ENCODE assay signal across 18 cellular contexts in the genomic region with DNA sequence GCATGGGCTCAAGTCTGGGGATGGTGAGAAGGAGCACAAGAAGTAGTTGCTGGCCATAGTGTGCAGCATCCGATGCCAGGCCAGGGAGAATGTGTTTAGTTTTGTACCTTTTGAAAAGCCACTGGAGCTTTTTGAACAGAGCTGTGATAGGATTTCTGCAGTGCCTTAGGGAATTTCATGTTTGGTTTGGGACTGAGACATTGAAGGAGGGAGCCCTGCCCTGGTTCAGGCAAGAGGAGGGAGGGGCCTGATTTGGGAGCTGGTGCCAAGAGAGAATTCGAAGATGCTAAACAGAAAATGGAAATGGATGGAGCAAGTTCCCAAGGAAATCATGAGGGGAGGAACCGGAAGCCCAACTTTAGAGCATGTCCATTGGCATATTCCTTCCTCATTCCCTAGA.
DNase-seq lines count a peak whose midpoint lies in the region; ATAC-seq and TF ChIP-seq lines count a peak whose summit lies in the region.
"Had no signal": no experiment of that assay in that cellular context is flagged by ENCODE, and none has a peak within 500 bp of the region (broad histone marks: within the 10 kb centered on the region; RNA-seq: fewer than 3 reads in every experiment).

No MANE protein-coding gene starts in this region.

- H4K91ac ChIP-seq in neuronal stem cell (ENCODE audit: low read depth, low read length, poor library complexity), result no peak overlapping the region

- no peak overlapping the region for H3K4me3 Mint-ChIP-seq in GM23338
- H3K4me3 Mint-ChIP-seq: CD14-positive monocyte; CD4-positive, alpha-beta memory T cell; CD4-positive, CD25-positive, alpha-beta regulatory T cell had no signal

- H3K4me1 ChIP-seq in GM23338 (ENCODE audit: insufficient read depth), result peaks cover 16% of the 10 kb centered on the region
- peaks cover 2 to 3% of the 10 kb centered on the region in 2 donors for H3K4me1 ChIP-seq in neuronal stem cell (ENCODE audit: control insufficient read depth in 2 of 2, insufficient read depth in 1 of 2, low read depth in 1 of 2, low read length in 2 of 2)
- H3K4me1 ChIP-seq: BLaER1 had no signal

- H4K20me1 ChIP-seq in GM23338 (replicated peaks; ENCODE audit: insufficient read depth), result no peaks in the 10 kb centered on the region
- H4K20me1 ChIP-seq: BLaER1 had no signal

- H3K36me3 Mint-ChIP-seq in GM23338 (ENCODE audit: low read depth), result peaks cover 17% of the 10 kb centered on the region
- H3K36me3 Mint-ChIP-seq in activated naive CD4-positive, alpha-beta T cell treated with anti-CD3 and anti-CD28 coated beads, Interleukin-2, amount 50 U/mL, for 72 hours, result peaks cover 5 to 9% of the 10 kb centered on the region in 2 donors

- no peak for TF ChIP-seq POLR2A in GM18505 (IDR thresholded peaks at IDR 0.05; ENCODE audit: borderline replicate concordance, extremely low read depth, insufficient read depth, insufficient read length)

- H3K27ac ChIP-seq in GM23338 (ENCODE audit: low read depth) (no peak overlapping the region), neuronal stem cell (replicated peaks; ENCODE audit: low read length) (no peak overlapping the region)
- H3K27ac ChIP-seq: BLaER1 had no signal

- no CpG with 5 or more reads among the region's 3 CpGs for WGBS in neuronal stem cell (ENCODE audit: extremely low coverage in 2 of 2, insufficient read length in 2 of 2, insufficient replicate concordance in 1 of 2), 2 donors

- no peak overlapping the region for H3K14ac ChIP-seq in neuronal stem cell (ENCODE audit: low read length)

- H3K9me3 ChIP-seq in neuronal stem cell (replicated peaks in 1 of 2; ENCODE audit: control insufficient read depth in 2 of 2, insufficient read depth in 1 of 2, low read depth in 1 of 2, low read length in 2 of 2) (no peaks in the 10 kb centered on the region), MG63 (no peaks in the 10 kb centered on the region)
- H3K9me3 ChIP-seq: BE2C, BLaER1 had no signal

- H3K23ac ChIP-seq in neuronal stem cell (ENCODE audit: low read depth, low read length, poor library complexity), result no peak overlapping the region

- H3K4me3 ChIP-seq in GM23338, result no peak overlapping the region
- H3K4me3 ChIP-seq in neuronal stem cell (ENCODE audit: low read length in 2 of 2), result no peak overlapping the region
- H3K4me3 ChIP-seq in MG63, result no peak overlapping the region
- H3K4me3 ChIP-seq: BLaER1 had no signal

- H3K79me1 ChIP-seq in neuronal stem cell (ENCODE audit: low read depth, low read length), result no peaks in the 10 kb centered on the region

- no peak overlapping the region for H2BK120ac ChIP-seq in neuronal stem cell (ENCODE audit: low read depth, low read length)

- no peaks in the 10 kb centered on the region for H3K27me3 Mint-ChIP-seq in GM23338 (ENCODE audit: insufficient read depth, low read depth, poor library complexity)
- H3K27me3 Mint-ChIP-seq: CD4-positive, alpha-beta memory T cell; CD4-positive, CD25-positive, alpha-beta regulatory T cell; CD8-positive, alpha-beta memory T cell had no signal

- 0 out of 2 replicates have a peak overlapping the region, but pooled peaks have one; percentile 38 for H3K27ac Mint-ChIP-seq in GM23338
- H3K27ac Mint-ChIP-seq in activated naive CD4-positive, alpha-beta T cell treated with anti-CD3 and anti-CD28 coated beads, Interleukin-2, amount 50 U/mL, for 72 hours, result no peak overlapping the region
- H3K27ac Mint-ChIP-seq: CD14-positive monocyte; CD4-positive, CD25-positive, alpha-beta regulatory T cell; CD8-positive, alpha-beta memory T cell had no signal

- H4K8ac ChIP-seq in neuronal stem cell (ENCODE audit: low read depth, low read length), result no peak overlapping the region

- H3K79me2 ChIP-seq in GM23338 (replicated peaks; ENCODE audit: insufficient read depth), result no peaks in the 10 kb centered on the region

- no peaks in the 10 kb centered on the region for H3F3A ChIP-seq in GM23338 (replicated peaks; ENCODE audit: low read depth)

- ATAC-seq in GM23338 (no peak), GM18505 (IDR thresholded peaks at IDR 0.05; ENCODE audit: unreplicated experiment) (no peak)
- no peak for ATAC-seq in activated naive CD4-positive, alpha-beta T cell treated with anti-CD3 and anti-CD28 coated beads, Interleukin-2, amount 50 U/mL, for 72 hours

- H2AK5ac ChIP-seq in neuronal stem cell (ENCODE audit: low read depth, low read length), result no peak overlapping the region

- no peak overlapping the region for H3K4ac ChIP-seq in neuronal stem cell (ENCODE audit: low read length)

- no peaks in the 10 kb centered on the region for H3K9me2 ChIP-seq in GM23338 (ENCODE audit: insufficient read depth)

- H2AFZ ChIP-seq in GM23338, result no peak overlapping the region
- H2AFZ ChIP-seq in neuronal stem cell (ENCODE audit: low read length), result no peak overlapping the region

- H2BK15ac ChIP-seq in neuronal stem cell (ENCODE audit: low read length), result no peak overlapping the region

- H3K36me3 ChIP-seq in GM23338 (ENCODE audit: insufficient read depth), result 0 out of 2 replicates have a peak, but pooled peaks cover 4% of the 10 kb centered on the region
- no peaks in the 10 kb centered on the region for H3K36me3 ChIP-seq in neuronal stem cell (replicated peaks in 1 of 2; ENCODE audit: control insufficient read depth in 2 of 2, insufficient read depth in 2 of 2, low read length in 2 of 2)
- H3K36me3 ChIP-seq in MG63, result no peaks in the 10 kb centered on the region
- H3K36me3 ChIP-seq: BE2C had no signal

- H2BK12ac ChIP-seq in neuronal stem cell (ENCODE audit: low read length), result no peak overlapping the region

- H3K4me2 ChIP-seq in GM23338 (no peak overlapping the region), neuronal stem cell (ENCODE audit: insufficient read depth, low read length, poor library complexity, severe bottlenecking) (no peak overlapping the region)
- H3K4me2 ChIP-seq: BLaER1 had no signal

- H3K27me3 ChIP-seq in GM23338 (ENCODE audit: insufficient read depth) (no peaks in the 10 kb centered on the region), neuronal stem cell (ENCODE audit: control insufficient read depth in 3 of 3, insufficient read depth in 3 of 3, low read depth in 1 of 3, low read length in 3 of 3) (no peaks in the 10 kb centered on the region), MG63 (no peaks in the 10 kb centered on the region)
- H3K27me3 ChIP-seq: BE2C, BLaER1 had no signal

- DNase-seq in GM23338 (ENCODE audit: low spot score) (no peak), neuronal stem cell (ENCODE audit: low spot score) (no peak), MG63 (no peak)
- no peak for DNase-seq in activated naive CD4-positive, alpha-beta T cell treated with anti-CD3 and anti-CD28 coated beads, Interleukin-2, amount 50 U/mL, for 72 hours (ENCODE audit: low spot score in 2 of 2)
- DNase-seq: 8988T; ACHN; BE2C; C1 segment of cervical spinal cord; Calu3; CD4-positive, alpha-beta memory T cell; CD4-positive, CD25-positive, alpha-beta regulatory T cell; CD8-positive, alpha-beta memory T cell; COR-L47; DMS79 treated with DMSO at 0.1 percent for 48 hours; GF-D8 had no signal

- H2BK5ac ChIP-seq in neuronal stem cell (ENCODE audit: low read length), result no peak overlapping the region

- no peak overlapping the region for H3K9ac ChIP-seq in neuronal stem cell (ENCODE audit: low read depth, low read length, poor library complexity)
- H3K9ac ChIP-seq: BLaER1 had no signal

- no peak for TF ChIP-seq CTCF in GM23338 (conservative IDR thresholded peaks at IDR 0.05; ENCODE audit: low read depth in 2 of 2)

- peak overlapping the region; percentile 46 for H3K18ac ChIP-seq in neuronal stem cell (ENCODE audit: low read length)

- no peaks in the 10 kb centered on the region for H3K9me3 Mint-ChIP-seq in GM23338
- H3K9me3 Mint-ChIP-seq in activated naive CD4-positive, alpha-beta T cell treated with anti-CD3 and anti-CD28 coated beads, Interleukin-2, amount 50 U/mL, for 72 hours, result no peaks in the 10 kb centered on the region
- H3K9me3 Mint-ChIP-seq: CD4-positive, alpha-beta memory T cell; CD4-positive, CD25-positive, alpha-beta regulatory T cell; CD8-positive, alpha-beta memory T cell had no signal

- H3K4me1 Mint-ChIP-seq in GM23338, result peaks cover 41% of the 10 kb centered on the region
- H3K4me1 Mint-ChIP-seq: CD14-positive monocyte; CD4-positive, alpha-beta memory T cell; CD8-positive, alpha-beta memory T cell had no signal

TF ChIP-seq in GM23338, 12 proteins besides CTCF, POLR2A, EP300 and RAD21 (continues in another document):
- TF ChIP-seq, protein P1, sequence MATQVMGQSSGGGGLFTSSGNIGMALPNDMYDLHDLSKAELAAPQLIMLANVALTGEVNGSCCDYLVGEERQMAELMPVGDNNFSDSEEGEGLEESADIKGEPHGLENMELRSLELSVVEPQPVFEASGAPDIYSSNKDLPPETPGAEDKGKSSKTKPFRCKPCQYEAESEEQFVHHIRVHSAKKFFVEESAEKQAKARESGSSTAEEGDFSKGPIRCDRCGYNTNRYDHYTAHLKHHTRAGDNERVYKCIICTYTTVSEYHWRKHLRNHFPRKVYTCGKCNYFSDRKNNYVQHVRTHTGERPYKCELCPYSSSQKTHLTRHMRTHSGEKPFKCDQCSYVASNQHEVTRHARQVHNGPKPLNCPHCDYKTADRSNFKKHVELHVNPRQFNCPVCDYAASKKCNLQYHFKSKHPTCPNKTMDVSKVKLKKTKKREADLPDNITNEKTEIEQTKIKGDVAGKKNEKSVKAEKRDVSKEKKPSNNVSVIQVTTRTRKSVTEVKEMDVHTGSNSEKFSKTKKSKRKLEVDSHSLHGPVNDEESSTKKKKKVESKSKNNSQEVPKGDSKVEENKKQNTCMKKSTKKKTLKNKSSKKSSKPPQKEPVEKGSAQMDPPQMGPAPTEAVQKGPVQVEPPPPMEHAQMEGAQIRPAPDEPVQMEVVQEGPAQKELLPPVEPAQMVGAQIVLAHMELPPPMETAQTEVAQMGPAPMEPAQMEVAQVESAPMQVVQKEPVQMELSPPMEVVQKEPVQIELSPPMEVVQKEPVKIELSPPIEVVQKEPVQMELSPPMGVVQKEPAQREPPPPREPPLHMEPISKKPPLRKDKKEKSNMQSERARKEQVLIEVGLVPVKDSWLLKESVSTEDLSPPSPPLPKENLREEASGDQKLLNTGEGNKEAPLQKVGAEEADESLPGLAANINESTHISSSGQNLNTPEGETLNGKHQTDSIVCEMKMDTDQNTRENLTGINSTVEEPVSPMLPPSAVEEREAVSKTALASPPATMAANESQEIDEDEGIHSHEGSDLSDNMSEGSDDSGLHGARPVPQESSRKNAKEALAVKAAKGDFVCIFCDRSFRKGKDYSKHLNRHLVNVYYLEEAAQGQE (IDR thresholded peaks at IDR 0.05; ENCODE audit: unreplicated experiment), result no peak
- TF ChIP-seq ZNF114 (CRISPR knock-in tag; IDR thresholded peaks at IDR 0.05), result no peak
